27 cellular contexts compared by ENCODE assay signal in the genomic region with DNA sequence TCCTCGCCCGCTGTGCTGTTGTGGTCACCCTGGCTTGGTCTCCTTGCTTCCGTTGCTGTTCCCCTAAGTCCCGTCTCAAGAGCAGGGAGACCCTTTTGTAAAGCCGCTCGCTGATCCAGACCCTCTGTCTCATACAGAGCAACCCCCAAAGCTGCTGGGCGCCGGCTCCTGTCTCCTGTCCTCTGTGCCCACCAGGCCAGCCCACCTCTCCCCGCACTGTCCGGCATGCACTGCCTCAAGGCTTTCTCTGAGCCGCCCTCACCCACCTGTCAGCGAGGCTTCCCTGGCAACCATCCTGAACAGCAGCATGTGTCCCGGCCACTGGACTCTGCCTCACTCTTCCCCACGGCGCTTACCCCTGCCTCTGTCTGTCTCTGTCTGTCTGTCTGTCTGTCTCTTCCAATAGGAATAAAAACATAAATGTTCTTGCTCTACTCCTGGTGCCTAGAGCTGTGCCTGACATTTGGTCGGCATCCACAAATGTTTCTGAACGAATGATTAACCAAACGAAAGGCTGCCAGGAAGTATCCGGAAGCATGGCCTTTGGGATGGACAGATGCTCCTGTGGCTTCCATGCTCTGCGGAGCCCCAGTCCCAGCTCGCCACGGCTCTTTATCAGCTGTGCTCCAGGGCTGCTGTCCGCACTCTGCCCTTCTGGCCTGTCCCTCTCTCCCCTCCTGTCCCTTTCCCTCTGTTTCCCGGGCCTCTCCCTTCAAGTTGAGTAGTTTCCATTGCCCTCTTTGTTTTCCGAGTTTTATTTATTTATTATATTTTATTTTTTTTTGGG. TPM values are rescaled to one million over a fixed set of nuclear protein-coding genes. Genes with fewer than 3 reads are reported as not detected.
A peak's percentile ranks its signal among the peaks of the same experiment; 100 is the strongest.
DNase-seq lines count a peak whose midpoint lies in the region; ATAC-seq and TF ChIP-seq lines count a peak whose summit lies in the region.
"Had no signal": no experiment of that assay in that cellular context is flagged by ENCODE, and none has a peak within 500 bp of the region (broad histone marks: within the 10 kb centered on the region; RNA-seq: fewer than 3 reads in every experiment).

No MANE protein-coding gene starts in this region.

- no peak overlapping the region for H3K4me3 Mint-ChIP-seq in activated naive CD4-positive, alpha-beta T cell treated with anti-CD3 and anti-CD28 coated beads, Interleukin-2, amount 50 U/mL, for 24 hours
- H3K4me3 Mint-ChIP-seq in stimulated activated effector memory CD8-positive, alpha-beta T cell treated with anti-CD3 and anti-CD28 coated beads, Interleukin-12 subunit alpha, Interleukin-12 subunit beta, amount 100 ng/mL, for 72 hours: no peak overlapping the region
- H3K4me3 Mint-ChIP-seq: activated B cell treated with CpG ODN at 0.5 μM for 24 hours; central memory CD8-positive, alpha-beta T cell; H9; natural killer cell treated with Interleukin-12 subunit alpha and Interleukin-12 subunit beta and Interleukin-15 and Interleukin-18, amount 100 ng/mL, for 72 hours; stimulated activated naive CD8-positive, alpha-beta T cell treated with anti-CD3 and anti-CD28 coated beads, Interleukin-15, Interleukin-2, amounts not matched to agents 100 ng/mL and 50 ng/mL, for 24 hours; T-cell had no signal

- ATAC-seq in stimulated activated effector memory CD8-positive, alpha-beta T cell treated with anti-CD3 and anti-CD28 coated beads, Interleukin-12 subunit alpha, Interleukin-12 subunit beta, amount 100 ng/mL, for 72 hours: peak; percentile 9
- ATAC-seq in HG03457 (IDR thresholded peaks at IDR 0.05; ENCODE audit: unreplicated experiment): no peak
- ATAC-seq: gastroesophageal sphincter, left lung, T-cell had no signal

- H3K4me1 ChIP-seq in esophagus muscularis mucosa: peaks cover 0 to 13% (median 0%) of the 10 kb centered on the region in 4 donors
- H3K4me1 ChIP-seq: gastroesophageal sphincter, left lung, thyroid gland had no signal

- no peaks in the 10 kb centered on the region for H3K9me3 ChIP-seq in esophagus muscularis mucosa
- H3K9me3 ChIP-seq: BE2C, gastroesophageal sphincter, left lung, thyroid gland had no signal

- no peaks in the 10 kb centered on the region for H3K36me3 Mint-ChIP-seq in activated naive CD4-positive, alpha-beta T cell treated with anti-CD3 and anti-CD28 coated beads, Interleukin-2, amount 50 U/mL, for 24 hours
- H3K36me3 Mint-ChIP-seq in stimulated activated effector memory CD8-positive, alpha-beta T cell treated with anti-CD3 and anti-CD28 coated beads, Interleukin-12 subunit alpha, Interleukin-12 subunit beta, amount 100 ng/mL, for 72 hours: no peaks in the 10 kb centered on the region
- H3K36me3 Mint-ChIP-seq: natural killer cell treated with Interleukin-12 subunit alpha and Interleukin-12 subunit beta and Interleukin-15 and Interleukin-18, amount 100 ng/mL, for 72 hours; T-cell had no signal

- peaks cover 8% of the 10 kb centered on the region for H3K4me1 Mint-ChIP-seq in activated naive CD4-positive, alpha-beta T cell treated with anti-CD3 and anti-CD28 coated beads, Interleukin-2, amount 50 U/mL, for 24 hours
- H3K4me1 Mint-ChIP-seq in stimulated activated effector memory CD8-positive, alpha-beta T cell treated with anti-CD3 and anti-CD28 coated beads, Interleukin-12 subunit alpha, Interleukin-12 subunit beta, amount 100 ng/mL, for 72 hours: peaks cover 11% of the 10 kb centered on the region

- H3K27ac Mint-ChIP-seq in activated naive CD4-positive, alpha-beta T cell treated with anti-CD3 and anti-CD28 coated beads, Interleukin-2, amount 50 U/mL, for 24 hours: peak overlapping the region; percentile 76
- no peak overlapping the region for H3K27ac Mint-ChIP-seq in stimulated activated effector memory CD8-positive, alpha-beta T cell treated with anti-CD3 and anti-CD28 coated beads, Interleukin-12 subunit alpha, Interleukin-12 subunit beta, amount 100 ng/mL, for 72 hours
- H3K27ac Mint-ChIP-seq: activated B cell treated with CpG ODN at 0.5 μM for 24 hours; H9; natural killer cell treated with Interleukin-12 subunit alpha and Interleukin-12 subunit beta and Interleukin-15 and Interleukin-18, amount 100 ng/mL, for 72 hours; stimulated activated naive CD8-positive, alpha-beta T cell treated with anti-CD3 and anti-CD28 coated beads, Interleukin-15, Interleukin-2, amounts not matched to agents 100 ng/mL and 50 ng/mL, for 24 hours; T-cell had no signal

- no peaks in the 10 kb centered on the region for H3K9me3 Mint-ChIP-seq in activated naive CD4-positive, alpha-beta T cell treated with anti-CD3 and anti-CD28 coated beads, Interleukin-2, amount 50 U/mL, for 24 hours
- H3K9me3 Mint-ChIP-seq in stimulated activated effector memory CD8-positive, alpha-beta T cell treated with anti-CD3 and anti-CD28 coated beads, Interleukin-12 subunit alpha, Interleukin-12 subunit beta, amount 100 ng/mL, for 72 hours: no peaks in the 10 kb centered on the region
- H3K9me3 Mint-ChIP-seq: activated B cell treated with CpG ODN at 0.5 μM for 24 hours; central memory CD8-positive, alpha-beta T cell; H9; natural killer cell treated with Interleukin-12 subunit alpha and Interleukin-12 subunit beta and Interleukin-15 and Interleukin-18, amount 100 ng/mL, for 72 hours; stimulated activated naive CD8-positive, alpha-beta T cell treated with anti-CD3 and anti-CD28 coated beads, Interleukin-15, Interleukin-2, amounts not matched to agents 100 ng/mL and 50 ng/mL, for 24 hours; T-cell had no signal

- no peak overlapping the region for H3K4me3 ChIP-seq in esophagus muscularis mucosa
- H3K4me3 ChIP-seq: dorsolateral prefrontal cortex, gastroesophageal sphincter, left lung, thyroid gland had no signal

- TF ChIP-seq EP300 in esophagus muscularis mucosa (IDR thresholded peaks at IDR 0.05): no peak

- no peaks in the 10 kb centered on the region for H3K27me3 ChIP-seq in esophagus muscularis mucosa
- H3K27me3 ChIP-seq: BE2C, dorsolateral prefrontal cortex, left lung, thyroid gland had no signal

- H3K27ac ChIP-seq in esophagus muscularis mucosa (replicated peaks in 1 of 4): no peak overlapping the region
- H3K27ac ChIP-seq: gastroesophageal sphincter, left lung, thyroid gland had no signal

- 89% methylated on average over 25 of the region's 25 CpGs for WGBS in esophagus muscularis mucosa

- no peaks in the 10 kb centered on the region for H3K36me3 ChIP-seq in esophagus muscularis mucosa
- H3K36me3 ChIP-seq: gastroesophageal sphincter, left lung, thyroid gland had no signal

- no peak for TF ChIP-seq CTCF in esophagus muscularis mucosa (IDR thresholded peaks at IDR 0.05)

- TF ChIP-seq POLR2A in esophagus muscularis mucosa (IDR thresholded peaks at IDR 0.05; ENCODE audit: low read depth): no peak

- intact Hi-C loops in esophagus muscularis mucosa (cut with DNase I): no loop called here

- no peaks in the 10 kb centered on the region for H3K27me3 Mint-ChIP-seq in activated naive CD4-positive, alpha-beta T cell treated with anti-CD3 and anti-CD28 coated beads, Interleukin-2, amount 50 U/mL, for 24 hours
- H3K27me3 Mint-ChIP-seq: activated B cell treated with CpG ODN at 0.5 μM for 24 hours; natural killer cell treated with Interleukin-12 subunit alpha and Interleukin-12 subunit beta and Interleukin-15 and Interleukin-18, amount 100 ng/mL, for 72 hours; stimulated activated naive CD8-positive, alpha-beta T cell treated with anti-CD3 and anti-CD28 coated beads, Interleukin-15, Interleukin-2, amounts not matched to agents 100 ng/mL and 50 ng/mL, for 24 hours had no signal

- DNase-seq in activated naive CD4-positive, alpha-beta T cell treated with anti-CD3 and anti-CD28 coated beads, Interleukin-2, amount 50 U/mL, for 16 hours: no peak
- DNase-seq in esophagus muscularis mucosa (ENCODE audit: extremely low spot score) (peak; percentile 68), myocyte (ENCODE audit: low read depth) (peak; percentile 36), glomerular visceral epithelial cell (ENCODE audit: extremely low spot score) (no peak), activated gamma-delta T cell (lab: John Stamatoyannopoulos, UW) (no peak)
- DNase-seq in stimulated activated effector memory CD8-positive, alpha-beta T cell treated with anti-CD3 and anti-CD28 coated beads, Interleukin-12 subunit alpha, Interleukin-12 subunit beta, amount 100 ng/mL, for 72 hours (ENCODE audit: low spot score in 2 of 2): no peak
- DNase-seq: activated B cell treated with CpG ODN at 0.5 μM for 24 hours; activated effector memory CD4-positive, alpha-beta T cell treated with Interleukin-2 at 50 U/mL for 16 hours; activated T-cell treated with anti-CD3 and anti-CD28 coated beads for 4 hours; BE2C; dorsolateral prefrontal cortex; H9; hippocampal formation; NCI-H2029; NCI-H2227 treated with DMSO at 0.1 percent for 48 hours; NCI-H526 treated with DMSO at 0.1 percent for 48 hours; T-cell; thyroid gland had no signal

RNA-seq across cellular contexts. Expression of gene COLEC11, which starts 7.8 kb away (rescaled TPM):
- total RNA-seq in esophagus muscularis mucosa (10 to 100 TPM in 1 of 4 donors, 1 to 10 TPM in 3; 2.1 to 19.1 (median 6.6) TPM), myocyte (not detected in 2 replicates)
- 0.08 TPM for polyA plus RNA-seq in myocyte (2012)
- total RNA-seq: activated B cell treated with CpG ODN at 0.5 μM for 24 hours had no signal

RNA-seq across cellular contexts. Expression of gene RPS7, which starts 27.7 kb away (rescaled TPM):
- 1,000 to 10,000 TPM in 3 of 4 donors, 100 to 1,000 TPM in 1; 950 to 4,390 (median 2,121) TPM for total RNA-seq in esophagus muscularis mucosa
- 1,520 and 2,124 TPM in 2 replicates for total RNA-seq in myocyte
- 777 TPM for polyA plus RNA-seq in myocyte (2012)

RNA-seq across cellular contexts. Expression of gene RNASEH1, which starts 44.6 kb away (rescaled TPM):
- total RNA-seq in esophagus muscularis mucosa (10 to 100 TPM; 30.2 to 36.5 (median 34.5) TPM), myocyte (30.6 and 32.9 TPM in 2 replicates)
- 28.9 TPM for polyA plus RNA-seq in myocyte (2012)

RNA-seq across cellular contexts. Expression of gene ALLC, which starts 55.3 kb away (rescaled TPM):
- total RNA-seq in esophagus muscularis mucosa (not detected), myocyte (not detected in 2 replicates)
- not detected for polyA plus RNA-seq in myocyte (2012)
- total RNA-seq: activated B cell treated with CpG ODN at 0.5 μM for 24 hours; fibroblast of lung; G401; gastroesophageal sphincter; H9; left lung; natural killer cell treated with Interleukin-12 subunit alpha and Interleukin-12 subunit beta and Interleukin-15 and Interleukin-18, amount 100 ng/mL, for 72 hours; T-cell; thyroid gland had no signal
- polyA plus RNA-seq: fibroblast of lung had no signal

Comparison
In these comparisons a context has a peak if more than half of its experiments do, and no peak if none do; other contexts are left out.
1. DNase-seq: peak in esophagus muscularis mucosa (single experiment) and myocyte (single experiment); none in activated naive CD4-positive, alpha-beta T cell treated with anti-CD3 and anti-CD28 coated beads, Interleukin-2, amount 50 U/mL, for 16 hours (single experiment), stimulated activated effector memory CD8-positive, alpha-beta T cell treated with anti-CD3 and anti-CD28 coated beads, Interleukin-12 subunit alpha, Interleukin-12 subunit beta, amount 100 ng/mL, for 72 hours (0 of 2), glomerular visceral epithelial cell (single experiment) and activated gamma-delta T cell (single experiment).